ENCODE assay signal across 1 cellular context in genomic region chr16:2765462-2766404, GRCh38.
TF ChIP-seq lines count a peak whose summit lies in the region.

No MANE protein-coding gene starts in this region.

TF ChIP-seq in HepG2, 621 proteins besides CTCF, POLR2A, EP300 and RAD21:
- no peak for TF ChIP-seq ZFP1 (CRISPR knock-in tag; IDR thresholded peaks at IDR 0.05)
- TF ChIP-seq MIER3 (CRISPR knock-in tag; IDR thresholded peaks at IDR 0.05; ENCODE audit: borderline replicate concordance) = no peak
- TF ChIP-seq HBP1 (CRISPR knock-in tag; IDR thresholded peaks at IDR 0.05; ENCODE audit: low read depth) = no peak
- no peak for TF ChIP-seq GMEB1 (CRISPR knock-in tag; IDR thresholded peaks at IDR 0.05; ENCODE audit: borderline replicate concordance)
- TF ChIP-seq ZNF382 (CRISPR knock-in tag; IDR thresholded peaks at IDR 0.05; ENCODE audit: borderline replicate concordance) = no peak
- TF ChIP-seq PAWR (CRISPR knock-in tag; IDR thresholded peaks at IDR 0.05; ENCODE audit: borderline replicate concordance) = no peak
- TF ChIP-seq KLF16 (CRISPR knock-in tag; IDR thresholded peaks at IDR 0.05) = no peak
- TF ChIP-seq GABPB1 (CRISPR knock-in tag; IDR thresholded peaks at IDR 0.05) = no peak
- TF ChIP-seq POLR2AphosphoS5 (IDR thresholded peaks at IDR 0.05; ENCODE audit: low read depth, low read length) = 0 out of 2 replicates have a peak, but pooled peaks have one; percentile 16
- peak; percentile 61 for TF ChIP-seq RBFOX2 (IDR thresholded peaks at IDR 0.05; ENCODE audit: low read depth, low read length)
- TF ChIP-seq AGO2 (optimal IDR thresholded peaks at IDR 0.05; ENCODE audit: low read depth, low read length) = peak; percentile 92
- no peak for TF ChIP-seq ZNF883 (CRISPR knock-in tag; IDR thresholded peaks at IDR 0.05; ENCODE audit: not compliant biosample characterization)
- no peak for TF ChIP-seq DMTF1 (CRISPR knock-in tag; IDR thresholded peaks at IDR 0.05)
- TF ChIP-seq NR2F6 (IDR thresholded peaks at IDR 0.05) = no peak
- no peak for TF ChIP-seq NR2F6 (CRISPR knock-in tag; IDR thresholded peaks at IDR 0.05)
- TF ChIP-seq ISX (CRISPR knock-in tag; conservative IDR thresholded peaks at IDR 0.05) = no peak
- TF ChIP-seq ETS1 (CRISPR knock-in tag; IDR thresholded peaks at IDR 0.05) = no peak
- no peak for TF ChIP-seq ZSCAN20 (CRISPR knock-in tag; IDR thresholded peaks at IDR 0.05; ENCODE audit: borderline replicate concordance)
- no peak for TF ChIP-seq ZFP90 (CRISPR knock-in tag; IDR thresholded peaks at IDR 0.05; ENCODE audit: borderline replicate concordance)
- TF ChIP-seq MIER2 (CRISPR knock-in tag; IDR thresholded peaks at IDR 0.05) = no peak
- no peak for TF ChIP-seq HNRNPLL (IDR thresholded peaks at IDR 0.05; ENCODE audit: low read depth, low read length, poor library complexity, severe bottlenecking)
- TF ChIP-seq ZBTB38 (CRISPR knock-in tag; IDR thresholded peaks at IDR 0.05) = peak; percentile 41; the same call in 1 of the 2 replicates
- no peak for TF ChIP-seq ZNF121 (CRISPR knock-in tag; IDR thresholded peaks at IDR 0.05)
- TF ChIP-seq ZBTB26 (CRISPR knock-in tag; IDR thresholded peaks at IDR 0.05; ENCODE audit: borderline replicate concordance) = 0 out of 2 replicates have a peak, but pooled peaks have one; percentile 19
- no peak for TF ChIP-seq ZNF3 (CRISPR knock-in tag; IDR thresholded peaks at IDR 0.05)
- no peak for TF ChIP-seq SSRP1 (CRISPR knock-in tag; IDR thresholded peaks at IDR 0.05)
- TF ChIP-seq ZNF607 (CRISPR knock-in tag; IDR thresholded peaks at IDR 0.05; ENCODE audit: borderline replicate concordance) = no peak
- no peak for TF ChIP-seq ZNF766 (CRISPR knock-in tag; IDR thresholded peaks at IDR 0.05; ENCODE audit: borderline replicate concordance)
- TF ChIP-seq FOXO1 (CRISPR knock-in tag; IDR thresholded peaks at IDR 0.05) = no peak
- TF ChIP-seq ARID2 (CRISPR knock-in tag; IDR thresholded peaks at IDR 0.05; ENCODE audit: borderline replicate concordance) = no peak
- TF ChIP-seq ZFP36L1 (CRISPR knock-in tag; IDR thresholded peaks at IDR 0.05) = no peak
- no peak for TF ChIP-seq TRAFD1 (CRISPR knock-in tag; IDR thresholded peaks at IDR 0.05; ENCODE audit: borderline replicate concordance)
- no peak for TF ChIP-seq ZNF7 (CRISPR knock-in tag; IDR thresholded peaks at IDR 0.05)
- TF ChIP-seq TBX3 (IDR thresholded peaks at IDR 0.05; ENCODE audit: borderline replicate concordance) = no peak
- TF ChIP-seq ZSCAN25 (CRISPR knock-in tag; IDR thresholded peaks at IDR 0.05) = no peak
- TF ChIP-seq ZNF547 (CRISPR knock-in tag; IDR thresholded peaks at IDR 0.05) = no peak
- peak; percentile 82 for TF ChIP-seq RBM22 (optimal IDR thresholded peaks at IDR 0.05; ENCODE audit: low read length)
- no peak for TF ChIP-seq KLF11 (CRISPR knock-in tag; IDR thresholded peaks at IDR 0.05)
- TF ChIP-seq ZNF713 (CRISPR knock-in tag; IDR thresholded peaks at IDR 0.05) = no peak
- TF ChIP-seq TFE3 (CRISPR knock-in tag; IDR thresholded peaks at IDR 0.05) = no peak
- TF ChIP-seq ZNF510 (CRISPR knock-in tag; IDR thresholded peaks at IDR 0.05; ENCODE audit: low read depth) = no peak
- TF ChIP-seq ZNF512 (CRISPR knock-in tag; IDR thresholded peaks at IDR 0.05) = no peak
- TF ChIP-seq ZNF772 (CRISPR knock-in tag; IDR thresholded peaks at IDR 0.05) = no peak
- TF ChIP-seq MTA3 (CRISPR knock-in tag; IDR thresholded peaks at IDR 0.05) = no peak
TF ChIP-seq in HepG2: peak in this region for 6.
